ENCODE assay signal across 14 cellular contexts in genomic region chr20:44180814-44181213, GRCh38. TPM values are rescaled to one million over a fixed set of nuclear protein-coding genes. Genes with fewer than 3 reads are reported as not detected.
DNase-seq lines count a peak whose midpoint lies in the region; ATAC-seq and TF ChIP-seq lines count a peak whose summit lies in the region.
"Had no signal": no experiment of that assay in that cellular context is flagged by ENCODE, and none has a peak within 500 bp of the region (broad histone marks: within the 10 kb centered on the region; RNA-seq: fewer than 3 reads in every experiment).

No MANE protein-coding gene starts in this region.

- no peak overlapping the region for H3K9ac ChIP-seq in adipocyte (ENCODE audit: low read length)

- no peak overlapping the region for H3K27ac Mint-ChIP-seq in activated CD4-positive, alpha-beta memory T cell treated with anti-CD3 and anti-CD28 coated beads for 36 hours
- no peak overlapping the region for H3K27ac Mint-ChIP-seq in activated CD8-positive, alpha-beta T cell treated with anti-CD3 and anti-CD28 coated beads for 36 hours

- H3K4me1 ChIP-seq in adipocyte (ENCODE audit: control insufficient read depth, insufficient read depth, low read length) = no peaks in the 10 kb centered on the region
- H3K4me1 ChIP-seq in ovary (ENCODE audit: insufficient read depth) = no peaks in the 10 kb centered on the region
- H3K4me1 ChIP-seq: lower lobe of right lung, thyroid gland had no signal

- peak; percentile 86 for ATAC-seq in left ventricle myocardium superior
- no peak for ATAC-seq in activated CD8-positive, alpha-beta T cell treated with anti-CD3 and anti-CD28 coated beads for 36 hours
- ATAC-seq: lower lobe of right lung had no signal

- DNase-seq in ELF-1 (ENCODE audit: low read depth, low spot score) (peak; percentile 90), adipocyte (ENCODE audit: low read depth) (peak; percentile 32), left ventricle myocardium superior (peak; percentile 81), ovary (peak in 1 of 5 donors; percentile 19), midbrain (lab: John Stamatoyannopoulos, UW) (no peak)
- DNase-seq in stimulated activated naive CD4-positive, alpha-beta T cell (lab: John Stamatoyannopoulos, UW) = no peak
- no peak for DNase-seq in activated CD4-positive, alpha-beta memory T cell treated with anti-CD3 and anti-CD28 coated beads for 36 hours
- DNase-seq in activated CD8-positive, alpha-beta T cell treated with anti-CD3 and anti-CD28 coated beads for 36 hours = no peak
- DNase-seq: activated CD4-positive, CD25-positive, alpha-beta regulatory T cell; brain microvascular endothelial cell; lower lobe of right lung; NCI-H1048; NCI-H526 treated with DMSO at 0.1 percent for 48 hours; thyroid gland had no signal

- TF ChIP-seq EP300 in ovary (IDR thresholded peaks at IDR 0.05) = no peak

- no peak overlapping the region for H3K4me3 ChIP-seq in adipocyte (ENCODE audit: low read length)
- H3K4me3 ChIP-seq in ovary = peak overlapping the region; percentile 7
- H3K4me3 ChIP-seq: lower lobe of right lung, thyroid gland had no signal

- H3K36me3 ChIP-seq in adipocyte (ENCODE audit: control insufficient read depth, insufficient read depth, low read length, severe bottlenecking) = no peaks in the 10 kb centered on the region
- no peaks in the 10 kb centered on the region for H3K36me3 ChIP-seq in ovary
- H3K36me3 ChIP-seq: brain microvascular endothelial cell, lower lobe of right lung, thyroid gland had no signal

- H3K9me3 ChIP-seq in adipocyte (ENCODE audit: control insufficient read depth, low read length) (no peaks in the 10 kb centered on the region), ovary (no peaks in the 10 kb centered on the region)
- H3K9me3 ChIP-seq: lower lobe of right lung, thyroid gland had no signal

- peaks cover 27% of the 10 kb centered on the region for H3K27me3 Mint-ChIP-seq in activated CD4-positive, alpha-beta memory T cell treated with anti-CD3 and anti-CD28 coated beads for 36 hours
- H3K27me3 Mint-ChIP-seq in activated CD8-positive, alpha-beta T cell treated with anti-CD3 and anti-CD28 coated beads for 36 hours = peaks cover 41% of the 10 kb centered on the region

- H3K27me3 ChIP-seq in adipocyte (replicated peaks; ENCODE audit: control insufficient read depth, insufficient read depth, low read length) (peaks cover 13% of the 10 kb centered on the region), ovary (no peaks in the 10 kb centered on the region)
- H3K27me3 ChIP-seq: brain microvascular endothelial cell, thyroid gland had no signal

- 18 to 25% (median 19%) methylated on average over 9 of the region's 9 CpGs for WGBS in ovary, 3 donors

- H3K4me1 Mint-ChIP-seq in activated CD4-positive, alpha-beta memory T cell treated with anti-CD3 and anti-CD28 coated beads for 36 hours (ENCODE audit: low read depth) = no peaks in the 10 kb centered on the region
- no peaks in the 10 kb centered on the region for H3K4me1 Mint-ChIP-seq in activated CD8-positive, alpha-beta T cell treated with anti-CD3 and anti-CD28 coated beads for 36 hours (ENCODE audit: low read depth)

- H3K36me3 Mint-ChIP-seq in activated CD4-positive, alpha-beta memory T cell treated with anti-CD3 and anti-CD28 coated beads for 36 hours = no peaks in the 10 kb centered on the region
- H3K36me3 Mint-ChIP-seq in activated CD8-positive, alpha-beta T cell treated with anti-CD3 and anti-CD28 coated beads for 36 hours (ENCODE audit: low read depth) = no peaks in the 10 kb centered on the region

- no peak overlapping the region for H3K27ac ChIP-seq in ovary
- H3K27ac ChIP-seq: brain microvascular endothelial cell, lower lobe of right lung, thyroid gland had no signal

- no peaks in the 10 kb centered on the region for H3K9me3 Mint-ChIP-seq in activated CD4-positive, alpha-beta memory T cell treated with anti-CD3 and anti-CD28 coated beads for 36 hours
- no peaks in the 10 kb centered on the region for H3K9me3 Mint-ChIP-seq in activated CD8-positive, alpha-beta T cell treated with anti-CD3 and anti-CD28 coated beads for 36 hours

- POLR2A ChIA-PET in activated CD4-positive, alpha-beta memory T cell treated with anti-CD3 and anti-CD28 coated beads for 36 hours (lab: Charles Lee) = no interaction called here
- POLR2A ChIA-PET in activated CD8-positive, alpha-beta T cell treated with anti-CD3 and anti-CD28 coated beads for 36 hours (lab: Charles Lee) = no interaction called here

- TF ChIP-seq POLR2A in ovary (IDR thresholded peaks at IDR 0.05) = no peak

- CTCF ChIA-PET in activated CD4-positive, alpha-beta memory T cell treated with anti-CD3 and anti-CD28 coated beads for 36 hours (lab: Charles Lee) = interaction anchor here (4.9 kb wide), 1 partner anchor 9 kb away, joined by 27 read pairs; no protein-coding TSS in a partner anchor
- CTCF ChIA-PET in activated CD8-positive, alpha-beta T cell treated with anti-CD3 and anti-CD28 coated beads for 36 hours (lab: Charles Lee) = interaction anchor here (5.0 kb wide), 1 partner anchor 9 kb away, joined by 34 read pairs; no protein-coding TSS in a partner anchor

- intact Hi-C loops in left ventricle myocardium superior (cut with micrococcal nuclease) (no loop called here), ovary (cut with DNase I) (loop anchor here in 1 of 4 donors (10.0 kb wide), 1 partner anchor 66 kb away; no protein-coding TSS in a partner anchor)
- intact Hi-C loops in activated CD4-positive, alpha-beta memory T cell treated with anti-CD3 and anti-CD28 coated beads for 36 hours (cut with micrococcal nuclease) = no loop called here
- intact Hi-C loops in activated CD8-positive, alpha-beta T cell treated with anti-CD3 and anti-CD28 coated beads for 36 hours (cut with micrococcal nuclease) = no loop called here

- H3K4me3 Mint-ChIP-seq in activated CD4-positive, alpha-beta memory T cell treated with anti-CD3 and anti-CD28 coated beads for 36 hours = no peak overlapping the region
- no peak overlapping the region for H3K4me3 Mint-ChIP-seq in activated CD8-positive, alpha-beta T cell treated with anti-CD3 and anti-CD28 coated beads for 36 hours

- TF ChIP-seq CTCF in ovary (IDR thresholded peaks at IDR 0.05) = no peak
- TF ChIP-seq CTCF in activated CD8-positive, alpha-beta T cell treated with anti-CD3 and anti-CD28 coated beads for 36 hours (IDR thresholded peaks at IDR 0.05) = no peak

RNA-seq across cellular contexts. Expression of gene JPH2, which starts 6.2 kb away (rescaled TPM):
- total RNA-seq in left ventricle myocardium superior (182 TPM), ovary (10 to 100 TPM in 1 of 7 donors, 1 to 10 TPM in 5, under 1 TPM in 1; 0.48 to 27.4 (median 3.0) TPM)
- 1 to 10 TPM; 2.9 to 7.5 TPM for polyA plus RNA-seq in ovary
- not detected for total RNA-seq in activated CD4-positive, alpha-beta memory T cell treated with anti-CD3 and anti-CD28 coated beads for 36 hours
- under 1 TPM; 0.47 to 0.54 TPM for total RNA-seq in activated CD8-positive, alpha-beta T cell treated with anti-CD3 and anti-CD28 coated beads for 36 hours

RNA-seq across cellular contexts. Expression of gene OSER1, which starts 29.8 kb away (rescaled TPM):
- total RNA-seq in left ventricle myocardium superior (35.2 TPM), ovary (10 to 100 TPM; 27.7 to 40.1 (median 37.2) TPM)
- 10 to 100 TPM; 39.6 to 55.3 TPM for polyA plus RNA-seq in ovary
- total RNA-seq in activated CD4-positive, alpha-beta memory T cell treated with anti-CD3 and anti-CD28 coated beads for 36 hours = 10 to 100 TPM; 23.4 to 24.2 TPM
- 10 to 100 TPM; 20.9 to 23.3 TPM for total RNA-seq in activated CD8-positive, alpha-beta T cell treated with anti-CD3 and anti-CD28 coated beads for 36 hours

Comparison
In these comparisons a context has a peak if more than half of its experiments do, and no peak if none do; other contexts are left out.
1. DNase-seq: peak in ELF-1 (single experiment), adipocyte (single experiment) and left ventricle myocardium superior (single experiment); none in stimulated activated naive CD4-positive, alpha-beta T cell (0 of 6), activated CD4-positive, alpha-beta memory T cell treated with anti-CD3 and anti-CD28 coated beads for 36 hours (single experiment), midbrain (single experiment) and activated CD8-positive, alpha-beta T cell treated with anti-CD3 and anti-CD28 coated beads for 36 hours (single experiment).